Comparison of ENCODE assay signal across 8 cellular contexts in the genomic region with DNA sequence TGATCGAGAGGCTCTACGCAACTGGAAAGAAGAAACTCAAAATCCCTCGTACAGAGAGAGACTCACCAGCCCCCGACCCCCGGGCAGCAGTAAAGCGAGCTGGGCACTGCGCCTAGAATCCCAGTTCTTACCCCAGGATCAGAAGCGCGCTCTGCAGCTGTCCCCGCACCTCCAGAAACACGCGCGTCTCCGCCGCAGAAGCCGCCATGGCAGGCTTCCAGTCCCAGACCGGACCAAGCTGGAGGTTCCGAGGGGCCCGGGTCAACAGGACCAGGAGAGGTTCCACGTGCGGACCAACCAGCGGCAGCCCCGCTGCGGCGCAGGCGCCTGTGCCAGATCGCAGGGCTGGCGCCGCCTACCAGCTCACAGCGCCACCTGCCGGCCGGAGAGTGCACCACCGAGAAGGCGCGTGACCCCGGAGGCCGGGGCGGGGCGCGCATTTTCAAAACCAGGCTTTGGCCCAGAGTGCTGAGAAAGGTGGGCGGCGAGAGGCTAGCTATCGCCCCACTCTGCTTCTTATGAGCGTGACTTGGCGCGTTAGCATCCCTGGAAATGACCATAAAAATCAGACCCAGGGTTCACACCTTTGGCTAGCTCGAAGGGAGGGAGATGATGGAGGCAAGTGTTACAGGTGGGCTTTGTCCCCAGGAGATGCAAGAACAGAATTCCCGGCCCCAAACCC. TPM values are rescaled to one million over a fixed set of nuclear protein-coding genes. Genes with fewer than 3 reads are reported as not detected.
DNase-seq lines count a peak whose midpoint lies in the region; ATAC-seq and TF ChIP-seq lines count a peak whose summit lies in the region.

TSS of gene UBE3D (minus strand) at position 331 of the 682 bp plus-strand sequence. CDS start at position 208, 123 bp downstream.

- H3K4me3 Mint-ChIP-seq in activated B cell treated with CpG ODN at 0.5 μM for 24 hours, result peak within 1 kb of the TSS; percentile 94

- H3K36me3 Mint-ChIP-seq in activated B cell treated with CpG ODN at 0.5 μM for 24 hours (ENCODE audit: low read depth), result peaks cover 10% of the 10 kb centered on the region

- TF ChIP-seq CTCF in AG04450 (IDR thresholded peaks at IDR 0.05; ENCODE audit: low read depth, low read length) (peak; percentile 82), activated B cell treated with CpG ODN at 0.5 μM for 24 hours (IDR thresholded peaks at IDR 0.05) (peak; percentile 63), kidney epithelial cell (IDR thresholded peaks at IDR 0.05; ENCODE audit: insufficient read depth, low read length, poor library complexity, severe bottlenecking) (peak; percentile 80)

- H3K27ac Mint-ChIP-seq in activated B cell treated with CpG ODN at 0.5 μM for 24 hours, result peak within 1 kb of the TSS; percentile 77

- no peaks in the 10 kb centered on the region for H3K27me3 Mint-ChIP-seq in activated B cell treated with CpG ODN at 0.5 μM for 24 hours

- H3K4me3 ChIP-seq in AG04450 (ENCODE audit: low read depth, low read length) (peak within 1 kb of the TSS; percentile 79), kidney epithelial cell (ENCODE audit: low read depth, low read length) (peak within 1 kb of the TSS; percentile 83)

- CTCF ChIA-PET in AG04450 (lab: Charles Lee), result interaction anchor here (0.6 to 9.1 kb wide), 122 partner anchors 9 to 1166 kb away, joined by 3 to 534 read pairs (median 6); partner anchors contain the start of genes PGM3, PRSS35 and RWDD2A
- CTCF ChIA-PET in activated B cell treated with CpG ODN at 0.5 μM for 24 hours (lab: Charles Lee), result interaction anchor here (0.6 to 4.3 kb wide), 22 partner anchors 8 to 819 kb away, joined by 3 to 73 read pairs (median 4); partner anchors contain the start of gene PRSS35

- peak; percentile 54 for ATAC-seq in GM18520 (IDR thresholded peaks at IDR 0.05; ENCODE audit: unreplicated experiment)
- ATAC-seq in HG03045 (IDR thresholded peaks at IDR 0.05; ENCODE audit: unreplicated experiment), result peak; percentile 64
- peak; percentile 67 for ATAC-seq in activated B cell treated with CpG ODN at 0.5 μM for 24 hours (ENCODE audit: low read depth)

- no peaks in the 10 kb centered on the region for H3K9me3 Mint-ChIP-seq in activated B cell treated with CpG ODN at 0.5 μM for 24 hours

- H3K27me3 ChIP-seq in AG04450 (ENCODE audit: control insufficient read depth, insufficient read depth, low read length) (no peaks in the 10 kb centered on the region), kidney epithelial cell (ENCODE audit: control insufficient read depth, insufficient read depth, low read length) (no peaks in the 10 kb centered on the region)

- H3K9me3 ChIP-seq in AG04450 (ENCODE audit: control insufficient read depth, insufficient read depth, low read length), result no peaks in the 10 kb centered on the region

- H3K36me3 ChIP-seq in kidney epithelial cell (ENCODE audit: control insufficient read depth, insufficient read depth, low read length), result no peaks in the 10 kb centered on the region

- intact Hi-C loops in activated B cell treated with CpG ODN at 0.5 μM for 24 hours (cut with micrococcal nuclease), result loop anchor here (2.0 to 5.0 kb wide), 3 partner anchors 21 to 77 kb away; no protein-coding TSS in a partner anchor

- POLR2A ChIA-PET in AG04450 (lab: Yijun Ruan, JAX), result interaction anchor here (0.6 to 0.9 kb wide), 4 partner anchors 53 to 817 kb away, joined by 3 to 4 read pairs (median 4); partner anchors contain the start of gene TPBG
- POLR2A ChIA-PET in activated B cell treated with CpG ODN at 0.5 μM for 24 hours (lab: Charles Lee), result interaction anchor here (0.6 to 2.8 kb wide), 9 partner anchors 9 to 819 kb away, joined by 3 to 10 read pairs (median 4); partner anchors contain the start of genes CYB5R4, PGM3 and RWDD2A

- DNase-seq in AG04450 (ENCODE audit: low read depth, low spot score) (peak; percentile 61), NCI-H2196 (lab: John Stamatoyannopoulos, UW; ENCODE audit: unreplicated experiment) (peak; percentile 88), activated B cell treated with CpG ODN at 0.5 μM for 24 hours (peak; percentile 95), kidney epithelial cell (ENCODE audit: low read depth) (no peak)
- DNase-seq in central memory CD4-positive, alpha-beta T cell, result peak; percentile 87
- DNase-seq in stimulated activated CD4-positive, alpha-beta T cell treated with anti-CD3 and anti-CD28 coated beads, Interleukin-15, amount 100 ng/mL, for 48 hours (ENCODE audit: low read depth in 2 of 2), result peak; percentile 74 to 90

- H3K27ac ChIP-seq in AG04450 (ENCODE audit: low read depth, low read length), result no peak within 1 kb of the TSS

- peaks cover 48% of the 10 kb centered on the region for H3K4me1 Mint-ChIP-seq in activated B cell treated with CpG ODN at 0.5 μM for 24 hours

RNA-seq across cellular contexts. Expression of gene UBE3D, which starts in this region (rescaled TPM):
- polyA plus RNA-seq in AG04450 (2011; rRNA removed), result 4.7 and 6.4 TPM in 2 replicates
- 5.9 and 8.0 TPM in 2 replicates for polyA minus RNA-seq in AG04450 (2011; rRNA and poly(A)+ RNA removed)
- total RNA-seq in activated B cell treated with CpG ODN at 0.5 μM for 24 hours (7.0 and 9.3 TPM in 2 replicates), kidney epithelial cell (11.6 and 12.1 TPM in 2 replicates)
